Comparison of ENCODE assay signal across 2 cellular contexts in genomic region chr11:125799808-125800207, GRCh38.
TF ChIP-seq lines count a peak whose summit lies in the region.

No MANE protein-coding gene starts in this region.

TF ChIP-seq in liver, 16 proteins besides CTCF, POLR2A, EP300 and RAD21 (continued from another document):
- TF ChIP-seq REST (IDR thresholded peaks at IDR 0.05): peak; percentile 43

TF ChIP-seq in HCT116, 20 proteins besides CTCF, POLR2A, EP300 and RAD21 (continued from another document):
- peak; percentile 10; the same call in 1 of the 2 replicates for TF ChIP-seq REST (IDR thresholded peaks at IDR 0.05; ENCODE audit: low read depth)
